In the genomic region with DNA sequence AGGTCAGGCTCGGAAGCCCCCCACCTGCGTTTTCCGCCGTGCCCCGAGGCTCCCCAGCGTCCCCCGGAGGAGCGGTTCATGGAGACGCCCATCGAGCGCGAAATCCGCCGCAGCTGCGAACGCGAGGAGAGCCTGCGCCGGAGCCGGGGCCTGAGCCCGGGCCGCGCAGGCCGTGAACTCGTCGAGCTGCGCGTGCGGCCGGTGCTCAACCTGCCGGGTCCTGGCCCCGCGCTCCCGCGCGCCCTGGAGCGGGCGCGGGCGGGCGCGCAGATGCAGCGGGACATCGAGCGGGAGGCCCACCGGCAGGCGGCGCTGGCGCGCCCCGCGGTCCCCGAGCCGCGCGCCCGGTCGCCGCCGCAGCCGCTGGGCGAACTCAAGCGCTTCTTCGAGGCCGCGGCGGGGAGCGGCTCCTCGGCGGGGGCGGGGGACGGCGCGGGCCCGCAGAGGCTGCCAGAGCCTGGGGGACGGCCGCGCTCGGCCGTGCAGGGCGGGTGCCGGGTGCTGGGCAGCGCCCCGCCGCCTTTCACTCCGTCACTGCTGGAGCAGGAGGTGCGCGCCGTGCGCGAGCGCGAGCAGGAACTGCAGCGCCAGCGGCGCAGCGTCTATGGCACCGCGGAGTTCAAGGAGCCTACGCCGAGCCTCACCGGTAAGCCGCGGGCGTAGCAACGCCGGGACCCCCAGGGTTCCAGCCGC, we compare ENCODE assay signal across 1 cellular context.
TF ChIP-seq lines count a peak whose summit lies in the region.

No MANE protein-coding gene starts in this region.

TF ChIP-seq in GM12878, 131 proteins besides CTCF, POLR2A, EP300 and RAD21 (continues in another document):
- TF ChIP-seq SPI1 (IDR thresholded peaks at IDR 0.05; ENCODE audit: borderline replicate concordance, insufficient read depth, low read depth, low read length) = no peak
- no peak for TF ChIP-seq FOS (IDR thresholded peaks at IDR 0.05; ENCODE audit: borderline replicate concordance, extremely low read depth, insufficient read length)
- TF ChIP-seq, protein P1, sequence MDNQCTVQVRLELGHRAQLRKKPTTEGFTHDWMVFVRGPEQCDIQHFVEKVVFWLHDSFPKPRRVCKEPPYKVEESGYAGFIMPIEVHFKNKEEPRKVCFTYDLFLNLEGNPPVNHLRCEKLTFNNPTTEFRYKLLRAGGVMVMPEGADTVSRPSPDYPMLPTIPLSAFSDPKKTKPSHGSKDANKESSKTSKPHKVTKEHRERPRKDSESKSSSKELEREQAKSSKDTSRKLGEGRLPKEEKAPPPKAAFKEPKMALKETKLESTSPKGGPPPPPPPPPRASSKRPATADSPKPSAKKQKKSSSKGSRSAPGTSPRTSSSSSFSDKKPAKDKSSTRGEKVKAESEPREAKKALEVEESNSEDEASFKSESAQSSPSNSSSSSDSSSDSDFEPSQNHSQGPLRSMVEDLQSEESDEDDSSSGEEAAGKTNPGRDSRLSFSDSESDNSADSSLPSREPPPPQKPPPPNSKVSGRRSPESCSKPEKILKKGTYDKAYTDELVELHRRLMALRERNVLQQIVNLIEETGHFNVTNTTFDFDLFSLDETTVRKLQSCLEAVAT (IDR thresholded peaks at IDR 0.05) = no peak
- no peak for TF ChIP-seq RCOR1 (conservative IDR thresholded peaks at IDR 0.05; ENCODE audit: low read depth, low read length)
- TF ChIP-seq ETV6 (conservative IDR thresholded peaks at IDR 0.05 in 1 of 2, IDR thresholded peaks at IDR 0.05 in 1 of 2; ENCODE audit: borderline replicate concordance in 1 of 2, low read depth in 1 of 2) = no peak
- no peak for TF ChIP-seq BRCA1 (IDR thresholded peaks at IDR 0.05; ENCODE audit: low read depth, low read length)
- no peak for TF ChIP-seq KDM1A (IDR thresholded peaks at IDR 0.05; ENCODE audit: borderline replicate concordance)
- TF ChIP-seq SRF (IDR thresholded peaks at IDR 0.05; ENCODE audit: low read depth in 2 of 2, low read length in 2 of 2) = 0 out of 4 replicates have a peak, but pooled peaks of 1 of the 2 experiments have one; percentile 21
- TF ChIP-seq PML (IDR thresholded peaks at IDR 0.05; ENCODE audit: low read length) = no peak
- TF ChIP-seq, protein P2, sequence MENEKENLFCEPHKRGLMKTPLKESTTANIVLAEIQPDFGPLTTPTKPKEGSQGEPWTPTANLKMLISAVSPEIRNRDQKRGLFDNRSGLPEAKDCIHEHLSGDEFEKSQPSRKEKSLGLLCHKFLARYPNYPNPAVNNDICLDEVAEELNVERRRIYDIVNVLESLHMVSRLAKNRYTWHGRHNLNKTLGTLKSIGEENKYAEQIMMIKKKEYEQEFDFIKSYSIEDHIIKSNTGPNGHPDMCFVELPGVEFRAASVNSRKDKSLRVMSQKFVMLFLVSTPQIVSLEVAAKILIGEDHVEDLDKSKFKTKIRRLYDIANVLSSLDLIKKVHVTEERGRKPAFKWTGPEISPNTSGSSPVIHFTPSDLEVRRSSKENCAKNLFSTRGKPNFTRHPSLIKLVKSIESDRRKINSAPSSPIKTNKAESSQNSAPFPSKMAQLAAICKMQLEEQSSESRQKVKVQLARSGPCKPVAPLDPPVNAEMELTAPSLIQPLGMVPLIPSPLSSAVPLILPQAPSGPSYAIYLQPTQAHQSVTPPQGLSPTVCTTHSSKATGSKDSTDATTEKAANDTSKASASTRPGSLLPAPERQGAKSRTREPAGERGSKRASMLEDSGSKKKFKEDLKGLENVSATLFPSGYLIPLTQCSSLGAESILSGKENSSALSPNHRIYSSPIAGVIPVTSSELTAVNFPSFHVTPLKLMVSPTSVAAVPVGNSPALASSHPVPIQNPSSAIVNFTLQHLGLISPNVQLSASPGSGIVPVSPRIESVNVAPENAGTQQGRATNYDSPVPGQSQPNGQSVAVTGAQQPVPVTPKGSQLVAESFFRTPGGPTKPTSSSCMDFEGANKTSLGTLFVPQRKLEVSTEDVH (IDR thresholded peaks at IDR 0.05; ENCODE audit: low read depth, partially characterized antibody) = no peak
- TF ChIP-seq CEBPB (IDR thresholded peaks at IDR 0.05; ENCODE audit: borderline replicate concordance in 1 of 2, low read depth in 2 of 2, low read length in 2 of 2) = no peak
- TF ChIP-seq ZBED1 (IDR thresholded peaks at IDR 0.05; ENCODE audit: borderline replicate concordance) = no peak
- TF ChIP-seq RUNX3 (IDR thresholded peaks at IDR 0.05; ENCODE audit: low read length) = no peak
- TF ChIP-seq SMC3 (IDR thresholded peaks at IDR 0.05; ENCODE audit: borderline replicate concordance, low read length) = no peak; the same call in 1 of the 2 replicates
- no peak for TF ChIP-seq CBX3 (IDR thresholded peaks at IDR 0.05; ENCODE audit: borderline replicate concordance, low read depth)
- no peak for TF ChIP-seq FOXK2 (IDR thresholded peaks at IDR 0.05)
- TF ChIP-seq TCF7 (IDR thresholded peaks at IDR 0.05; ENCODE audit: borderline replicate concordance) = no peak
- TF ChIP-seq ZNF24 (IDR thresholded peaks at IDR 0.05) = no peak
- TF ChIP-seq, protein P3, sequence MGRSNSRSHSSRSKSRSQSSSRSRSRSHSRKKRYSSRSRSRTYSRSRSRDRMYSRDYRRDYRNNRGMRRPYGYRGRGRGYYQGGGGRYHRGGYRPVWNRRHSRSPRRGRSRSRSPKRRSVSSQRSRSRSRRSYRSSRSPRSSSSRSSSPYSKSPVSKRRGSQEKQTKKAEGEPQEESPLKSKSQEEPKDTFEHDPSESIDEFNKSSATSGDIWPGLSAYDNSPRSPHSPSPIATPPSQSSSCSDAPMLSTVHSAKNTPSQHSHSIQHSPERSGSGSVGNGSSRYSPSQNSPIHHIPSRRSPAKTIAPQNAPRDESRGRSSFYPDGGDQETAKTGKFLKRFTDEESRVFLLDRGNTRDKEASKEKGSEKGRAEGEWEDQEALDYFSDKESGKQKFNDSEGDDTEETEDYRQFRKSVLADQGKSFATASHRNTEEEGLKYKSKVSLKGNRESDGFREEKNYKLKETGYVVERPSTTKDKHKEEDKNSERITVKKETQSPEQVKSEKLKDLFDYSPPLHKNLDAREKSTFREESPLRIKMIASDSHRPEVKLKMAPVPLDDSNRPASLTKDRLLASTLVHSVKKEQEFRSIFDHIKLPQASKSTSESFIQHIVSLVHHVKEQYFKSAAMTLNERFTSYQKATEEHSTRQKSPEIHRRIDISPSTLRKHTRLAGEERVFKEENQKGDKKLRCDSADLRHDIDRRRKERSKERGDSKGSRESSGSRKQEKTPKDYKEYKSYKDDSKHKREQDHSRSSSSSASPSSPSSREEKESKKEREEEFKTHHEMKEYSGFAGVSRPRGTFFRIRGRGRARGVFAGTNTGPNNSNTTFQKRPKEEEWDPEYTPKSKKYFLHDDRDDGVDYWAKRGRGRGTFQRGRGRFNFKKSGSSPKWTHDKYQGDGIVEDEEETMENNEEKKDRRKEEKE (IDR thresholded peaks at IDR 0.05) = 0 out of 2 replicates have a peak, but pooled peaks have one; percentile 24
- no peak for TF ChIP-seq HDGF (IDR thresholded peaks at IDR 0.05)
- peak; percentile 70 for TF ChIP-seq ZNF217 (IDR thresholded peaks at IDR 0.05)
- TF ChIP-seq GABPA (IDR thresholded peaks at IDR 0.05; ENCODE audit: low read depth) = no peak
- TF ChIP-seq SUZ12 (IDR thresholded peaks at IDR 0.05; ENCODE audit: unreplicated experiment) = no peak
- TF ChIP-seq, protein P4, sequence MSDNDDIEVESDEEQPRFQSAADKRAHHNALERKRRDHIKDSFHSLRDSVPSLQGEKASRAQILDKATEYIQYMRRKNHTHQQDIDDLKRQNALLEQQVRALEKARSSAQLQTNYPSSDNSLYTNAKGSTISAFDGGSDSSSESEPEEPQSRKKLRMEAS (IDR thresholded peaks at IDR 0.05; ENCODE audit: low read depth, low read length) = no peak; the same call in 1 of the 2 replicates
- TF ChIP-seq, protein P5, sequence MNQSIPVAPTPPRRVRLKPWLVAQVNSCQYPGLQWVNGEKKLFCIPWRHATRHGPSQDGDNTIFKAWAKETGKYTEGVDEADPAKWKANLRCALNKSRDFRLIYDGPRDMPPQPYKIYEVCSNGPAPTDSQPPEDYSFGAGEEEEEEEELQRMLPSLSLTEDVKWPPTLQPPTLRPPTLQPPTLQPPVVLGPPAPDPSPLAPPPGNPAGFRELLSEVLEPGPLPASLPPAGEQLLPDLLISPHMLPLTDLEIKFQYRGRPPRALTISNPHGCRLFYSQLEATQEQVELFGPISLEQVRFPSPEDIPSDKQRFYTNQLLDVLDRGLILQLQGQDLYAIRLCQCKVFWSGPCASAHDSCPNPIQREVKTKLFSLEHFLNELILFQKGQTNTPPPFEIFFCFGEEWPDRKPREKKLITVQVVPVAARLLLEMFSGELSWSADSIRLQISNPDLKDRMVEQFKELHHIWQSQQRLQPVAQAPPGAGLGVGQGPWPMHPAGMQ (IDR thresholded peaks at IDR 0.05; ENCODE audit: borderline replicate concordance) = no peak
- TF ChIP-seq, protein P6, sequence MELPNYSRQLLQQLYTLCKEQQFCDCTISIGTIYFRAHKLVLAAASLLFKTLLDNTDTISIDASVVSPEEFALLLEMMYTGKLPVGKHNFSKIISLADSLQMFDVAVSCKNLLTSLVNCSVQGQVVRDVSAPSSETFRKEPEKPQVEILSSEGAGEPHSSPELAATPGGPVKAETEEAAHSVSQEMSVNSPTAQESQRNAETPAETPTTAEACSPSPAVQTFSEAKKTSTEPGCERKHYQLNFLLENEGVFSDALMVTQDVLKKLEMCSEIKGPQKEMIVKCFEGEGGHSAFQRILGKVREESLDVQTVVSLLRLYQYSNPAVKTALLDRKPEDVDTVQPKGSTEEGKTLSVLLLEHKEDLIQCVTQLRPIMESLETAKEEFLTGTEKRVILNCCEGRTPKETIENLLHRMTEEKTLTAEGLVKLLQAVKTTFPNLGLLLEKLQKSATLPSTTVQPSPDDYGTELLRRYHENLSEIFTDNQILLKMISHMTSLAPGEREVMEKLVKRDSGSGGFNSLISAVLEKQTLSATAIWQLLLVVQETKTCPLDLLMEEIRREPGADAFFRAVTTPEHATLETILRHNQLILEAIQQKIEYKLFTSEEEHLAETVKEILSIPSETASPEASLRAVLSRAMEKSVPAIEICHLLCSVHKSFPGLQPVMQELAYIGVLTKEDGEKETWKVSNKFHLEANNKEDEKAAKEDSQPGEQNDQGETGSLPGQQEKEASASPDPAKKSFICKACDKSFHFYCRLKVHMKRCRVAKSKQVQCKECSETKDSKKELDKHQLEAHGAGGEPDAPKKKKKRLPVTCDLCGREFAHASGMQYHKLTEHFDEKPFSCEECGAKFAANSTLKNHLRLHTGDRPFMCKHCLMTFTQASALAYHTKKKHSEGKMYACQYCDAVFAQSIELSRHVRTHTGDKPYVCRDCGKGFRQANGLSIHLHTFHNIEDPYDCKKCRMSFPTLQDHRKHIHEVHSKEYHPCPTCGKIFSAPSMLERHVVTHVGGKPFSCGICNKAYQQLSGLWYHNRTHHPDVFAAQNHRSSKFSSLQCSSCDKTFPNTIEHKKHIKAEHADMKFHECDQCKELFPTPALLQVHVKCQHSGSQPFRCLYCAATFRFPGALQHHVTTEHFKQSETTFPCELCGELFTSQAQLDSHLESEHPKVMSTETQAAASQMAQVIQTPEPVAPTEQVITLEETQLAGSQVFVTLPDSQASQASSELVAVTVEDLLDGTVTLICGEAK (IDR thresholded peaks at IDR 0.05; ENCODE audit: borderline replicate concordance) = no peak
- TF ChIP-seq, protein P7, sequence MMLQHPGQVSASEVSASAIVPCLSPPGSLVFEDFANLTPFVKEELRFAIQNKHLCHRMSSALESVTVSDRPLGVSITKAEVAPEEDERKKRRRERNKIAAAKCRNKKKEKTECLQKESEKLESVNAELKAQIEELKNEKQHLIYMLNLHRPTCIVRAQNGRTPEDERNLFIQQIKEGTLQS (IDR thresholded peaks at IDR 0.05; ENCODE audit: borderline replicate concordance, extremely low read depth, low read depth, low read length) = no peak
- TF ChIP-seq, protein P8, sequence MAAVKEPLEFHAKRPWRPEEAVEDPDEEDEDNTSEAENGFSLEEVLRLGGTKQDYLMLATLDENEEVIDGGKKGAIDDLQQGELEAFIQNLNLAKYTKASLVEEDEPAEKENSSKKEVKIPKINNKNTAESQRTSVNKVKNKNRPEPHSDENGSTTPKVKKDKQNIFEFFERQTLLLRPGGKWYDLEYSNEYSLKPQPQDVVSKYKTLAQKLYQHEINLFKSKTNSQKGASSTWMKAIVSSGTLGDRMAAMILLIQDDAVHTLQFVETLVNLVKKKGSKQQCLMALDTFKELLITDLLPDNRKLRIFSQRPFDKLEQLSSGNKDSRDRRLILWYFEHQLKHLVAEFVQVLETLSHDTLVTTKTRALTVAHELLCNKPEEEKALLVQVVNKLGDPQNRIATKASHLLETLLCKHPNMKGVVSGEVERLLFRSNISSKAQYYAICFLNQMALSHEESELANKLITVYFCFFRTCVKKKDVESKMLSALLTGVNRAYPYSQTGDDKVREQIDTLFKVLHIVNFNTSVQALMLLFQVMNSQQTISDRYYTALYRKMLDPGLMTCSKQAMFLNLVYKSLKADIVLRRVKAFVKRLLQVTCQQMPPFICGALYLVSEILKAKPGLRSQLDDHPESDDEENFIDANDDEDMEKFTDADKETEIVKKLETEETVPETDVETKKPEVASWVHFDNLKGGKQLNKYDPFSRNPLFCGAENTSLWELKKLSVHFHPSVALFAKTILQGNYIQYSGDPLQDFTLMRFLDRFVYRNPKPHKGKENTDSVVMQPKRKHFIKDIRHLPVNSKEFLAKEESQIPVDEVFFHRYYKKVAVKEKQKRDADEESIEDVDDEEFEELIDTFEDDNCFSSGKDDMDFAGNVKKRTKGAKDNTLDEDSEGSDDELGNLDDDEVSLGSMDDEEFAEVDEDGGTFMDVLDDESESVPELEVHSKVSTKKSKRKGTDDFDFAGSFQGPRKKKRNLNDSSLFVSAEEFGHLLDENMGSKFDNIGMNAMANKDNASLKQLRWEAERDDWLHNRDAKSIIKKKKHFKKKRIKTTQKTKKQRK (IDR thresholded peaks at IDR 0.05; ENCODE audit: low read depth, low read length) = no peak
- no peak for TF ChIP-seq RBBP5 (conservative IDR thresholded peaks at IDR 0.05)
- no peak for TF ChIP-seq POLR2AphosphoS2 (IDR thresholded peaks at IDR 0.05; ENCODE audit: low read depth, low read length)
- TF ChIP-seq FOXM1 (IDR thresholded peaks at IDR 0.05; ENCODE audit: low read depth, low read length) = no peak
- TF ChIP-seq, protein P9, sequence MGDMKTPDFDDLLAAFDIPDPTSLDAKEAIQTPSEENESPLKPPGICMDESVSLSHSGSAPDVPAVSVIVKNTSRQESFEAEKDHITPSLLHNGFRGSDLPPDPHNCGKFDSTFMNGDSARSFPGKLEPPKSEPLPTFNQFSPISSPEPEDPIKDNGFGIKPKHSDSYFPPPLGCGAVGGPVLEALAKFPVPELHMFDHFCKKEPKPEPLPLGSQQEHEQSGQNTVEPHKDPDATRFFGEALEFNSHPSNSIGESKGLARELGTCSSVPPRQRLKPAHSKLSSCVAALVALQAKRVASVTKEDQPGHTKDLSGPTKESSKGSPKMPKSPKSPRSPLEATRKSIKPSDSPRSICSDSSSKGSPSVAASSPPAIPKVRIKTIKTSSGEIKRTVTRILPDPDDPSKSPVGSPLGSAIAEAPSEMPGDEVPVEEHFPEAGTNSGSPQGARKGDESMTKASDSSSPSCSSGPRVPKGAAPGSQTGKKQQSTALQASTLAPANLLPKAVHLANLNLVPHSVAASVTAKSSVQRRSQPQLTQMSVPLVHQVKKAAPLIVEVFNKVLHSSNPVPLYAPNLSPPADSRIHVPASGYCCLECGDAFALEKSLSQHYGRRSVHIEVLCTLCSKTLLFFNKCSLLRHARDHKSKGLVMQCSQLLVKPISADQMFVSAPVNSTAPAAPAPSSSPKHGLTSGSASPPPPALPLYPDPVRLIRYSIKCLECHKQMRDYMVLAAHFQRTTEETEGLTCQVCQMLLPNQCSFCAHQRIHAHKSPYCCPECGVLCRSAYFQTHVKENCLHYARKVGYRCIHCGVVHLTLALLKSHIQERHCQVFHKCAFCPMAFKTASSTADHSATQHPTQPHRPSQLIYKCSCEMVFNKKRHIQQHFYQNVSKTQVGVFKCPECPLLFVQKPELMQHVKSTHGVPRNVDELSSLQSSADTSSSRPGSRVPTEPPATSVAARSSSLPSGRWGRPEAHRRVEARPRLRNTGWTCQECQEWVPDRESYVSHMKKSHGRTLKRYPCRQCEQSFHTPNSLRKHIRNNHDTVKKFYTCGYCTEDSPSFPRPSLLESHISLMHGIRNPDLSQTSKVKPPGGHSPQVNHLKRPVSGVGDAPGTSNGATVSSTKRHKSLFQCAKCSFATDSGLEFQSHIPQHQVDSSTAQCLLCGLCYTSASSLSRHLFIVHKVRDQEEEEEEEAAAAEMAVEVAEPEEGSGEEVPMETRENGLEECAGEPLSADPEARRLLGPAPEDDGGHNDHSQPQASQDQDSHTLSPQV (IDR thresholded peaks at IDR 0.05) = 0 out of 2 replicates have a peak, but pooled peaks have one; percentile 21
